8 cellular contexts compared by ENCODE assay signal in genomic region chr6:27867051-27867940, GRCh38. TPM values are rescaled to one million over a fixed set of nuclear protein-coding genes. Genes with fewer than 3 reads are reported as not detected.
A peak's percentile ranks its signal among the peaks of the same experiment; 100 is the strongest.
DNase-seq lines count a peak whose midpoint lies in the region; ATAC-seq and TF ChIP-seq lines count a peak whose summit lies in the region.

No MANE protein-coding gene starts in this region.

- DNase-seq in Caco-2 (peak; percentile 88 to 92), GOT3 (lab: John Stamatoyannopoulos, UW) (peak; percentile 54), NCI-H1436 (lab: John Stamatoyannopoulos, UW) (peak; percentile 80), WERI-Rb-1 (peak; percentile 67), left kidney (ENCODE audit: low read depth, low spot score) (peak; percentile 95), DMS79 (lab: John Stamatoyannopoulos, UW) (no peak)
- DNase-seq in central memory CD8-positive, alpha-beta T cell (ENCODE audit: low spot score in 2 of 2), result peak; percentile 45 to 62
- DNase-seq in stimulated activated CD4-positive, alpha-beta T cell treated with anti-CD3 and anti-CD28 coated beads, Interleukin-4, amount 100 ng/mL, for 24 hours, result peak; percentile 70

- H3K27me3 ChIP-seq in Caco-2 (replicated peaks; ENCODE audit: control insufficient read depth, insufficient read depth, low read length) (no peaks in the 10 kb centered on the region), WERI-Rb-1 (ENCODE audit: insufficient read depth, low read depth, severe bottlenecking) (no peaks in the 10 kb centered on the region)

- TF ChIP-seq CTCF in Caco-2 (IDR thresholded peaks at IDR 0.05; ENCODE audit: insufficient read depth in 1 of 2, low read depth in 1 of 2, low read length in 1 of 2, severe bottlenecking in 1 of 2, unreplicated experiment in 1 of 2) (no peak), WERI-Rb-1 (IDR thresholded peaks at IDR 0.05; ENCODE audit: low read depth, low read length) (no peak)

- no peaks in the 10 kb centered on the region for H3K9me3 ChIP-seq in Caco-2
- peaks cover 19% of the 10 kb centered on the region for H3K9me3 ChIP-seq in WERI-Rb-1 (ENCODE audit: severe bottlenecking)

- intact Hi-C loops in Caco-2 (cut with micrococcal nuclease; ENCODE audit: unreplicated experiment), result loop anchor here (1.0 to 5.0 kb wide), 3 partner anchors 23 to 1580 kb away; a partner anchor contains a TSS

- peaks cover 17% of the 10 kb centered on the region for H3K4me1 Mint-ChIP-seq in Caco-2 (ENCODE audit: low read depth, unreplicated experiment)
- peaks cover 51% of the 10 kb centered on the region for H3K4me1 Mint-ChIP-seq in central memory CD8-positive, alpha-beta T cell

- H3K4me3 ChIP-seq in Caco-2 (ENCODE audit: low read depth, low read length) (peak overlapping the region; percentile 46), WERI-Rb-1 (ENCODE audit: low read depth, low read length) (peak overlapping the region; percentile 29)

- POLR2A ChIA-PET in Caco-2 (lab: Charles Lee), result interaction anchor here (0.6 to 7.8 kb wide), 20 partner anchors 9 to 1743 kb away, joined by 3 to 620 read pairs (median 4); a partner anchor contains a TSS

- peak overlapping the region; percentile 99 for H3K27ac Mint-ChIP-seq in Caco-2 (ENCODE audit: unreplicated experiment)
- peak overlapping the region; percentile 98 for H3K27ac Mint-ChIP-seq in central memory CD8-positive, alpha-beta T cell (ENCODE audit: low read depth)

- H3K36me3 Mint-ChIP-seq in Caco-2 (ENCODE audit: insufficient read depth, unreplicated experiment), result peaks cover 52% of the 10 kb centered on the region
- H3K36me3 Mint-ChIP-seq in central memory CD8-positive, alpha-beta T cell (ENCODE audit: insufficient read depth), result peaks cover 38% of the 10 kb centered on the region

- 0 out of 2 replicates have a peak, but pooled peaks cover 4% of the 10 kb centered on the region for H3K4me1 ChIP-seq in Caco-2

- ATAC-seq in central memory CD8-positive, alpha-beta T cell (replicated peaks; ENCODE audit: extremely low read depth, poor library complexity, severe bottlenecking), result peak; percentile 26

- peak overlapping the region; percentile 47 for H3K27ac ChIP-seq in WERI-Rb-1

- TSS peak; percentile 97 for BruUV-seq in Caco-2 (replicated peaks; lab: Mats Ljungman, UMichigan)

- CTCF ChIA-PET in Caco-2 (lab: Charles Lee), result interaction anchor here (1.5 to 2.0 kb wide), 3 partner anchors 23 to 1617 kb away, joined by 3 to 8 read pairs (median 7); a partner anchor contains a TSS

- peak overlapping the region; percentile 76 for H3K4me3 Mint-ChIP-seq in Caco-2 (ENCODE audit: unreplicated experiment)
- peak overlapping the region; percentile 90 for H3K4me3 Mint-ChIP-seq in central memory CD8-positive, alpha-beta T cell

- H3K27me3 Mint-ChIP-seq in Caco-2 (ENCODE audit: insufficient read depth, unreplicated experiment), result peaks cover 9% of the 10 kb centered on the region
- H3K27me3 Mint-ChIP-seq in central memory CD8-positive, alpha-beta T cell, result no peaks in the 10 kb centered on the region

- H3K36me3 ChIP-seq in Caco-2 (ENCODE audit: control insufficient read depth, insufficient read depth, low read length), result no peaks in the 10 kb centered on the region
- H3K36me3 ChIP-seq in WERI-Rb-1, result no peaks in the 10 kb centered on the region

- H3K9me3 Mint-ChIP-seq in Caco-2 (ENCODE audit: unreplicated experiment), result peaks cover 7% of the 10 kb centered on the region
- peaks cover 5% of the 10 kb centered on the region for H3K9me3 Mint-ChIP-seq in central memory CD8-positive, alpha-beta T cell

RNA-seq across cellular contexts. Expression of gene OR2B2, which starts 44.9 kb away (rescaled TPM):
- total RNA-seq in Caco-2 (2022), result not detected in 2 replicates
